ENCODE assay signal across 11 cellular contexts in genomic region chr7:121797283-121798037, GRCh38.
DNase-seq lines count a peak whose midpoint lies in the region; ATAC-seq and TF ChIP-seq lines count a peak whose summit lies in the region.
"Had no signal": no experiment of that assay in that cellular context is flagged by ENCODE, and none has a peak within 500 bp of the region (broad histone marks: within the 10 kb centered on the region; RNA-seq: fewer than 3 reads in every experiment).

No MANE protein-coding gene starts in this region.

- peaks cover 10% of the 10 kb centered on the region for H3K36me3 Mint-ChIP-seq in WTC11
- peaks cover 9% of the 10 kb centered on the region for H3K36me3 Mint-ChIP-seq in neural progenitor cell
- no peaks in the 10 kb centered on the region for H3K36me3 Mint-ChIP-seq in activated naive CD4-positive, alpha-beta T cell treated with anti-CD3 and anti-CD28 coated beads for 36 hours (ENCODE audit: low read depth)
- H3K36me3 Mint-ChIP-seq: natural killer cell had no signal

- TF ChIP-seq POLR2A in body of pancreas (IDR thresholded peaks at IDR 0.05): no peak

- H3K27ac ChIP-seq in neural progenitor cell (peak overlapping the region; percentile 97), body of pancreas (no peak overlapping the region)

- no peak overlapping the region for H3K4me3 ChIP-seq in fibroblast of pulmonary artery (replicated peaks; ENCODE audit: low read depth, low read length)
- peak overlapping the region; percentile 22 for H3K4me3 ChIP-seq in neural progenitor cell
- H3K4me3 ChIP-seq in body of pancreas: no peak overlapping the region
- H3K4me3 ChIP-seq: HAP-1 had no signal

- in situ Hi-C loops in G401 (cut with HindIII; ENCODE audit: low sequenced_read_pairs): no loop called here

- peaks cover 52% of the 10 kb centered on the region for H3K4me1 Mint-ChIP-seq in WTC11
- peaks cover 61% of the 10 kb centered on the region for H3K4me1 Mint-ChIP-seq in neural progenitor cell
- H3K4me1 Mint-ChIP-seq in activated naive CD4-positive, alpha-beta T cell treated with anti-CD3 and anti-CD28 coated beads for 36 hours (ENCODE audit: low read depth): no peaks in the 10 kb centered on the region
- H3K4me1 Mint-ChIP-seq: natural killer cell had no signal

- H3K36me3 ChIP-seq in neural progenitor cell: no peaks in the 10 kb centered on the region
- H3K36me3 ChIP-seq in body of pancreas (replicated peaks in 1 of 2; ENCODE audit: insufficient read depth in 1 of 2, low read depth in 2 of 2): no peaks in the 10 kb centered on the region
- H3K36me3 ChIP-seq: HAP-1 had no signal

- DNase-seq in G401 (ENCODE audit: low spot score): peak; percentile 34
- no peak for DNase-seq in WTC11 (ENCODE audit: low spot score)
- DNase-seq in fibroblast of pulmonary artery (ENCODE audit: low read depth): peak; percentile 0
- DNase-seq in neural progenitor cell (ENCODE audit: low spot score): peak; percentile 51
- DNase-seq in activated naive CD4-positive, alpha-beta T cell treated with anti-CD3 and anti-CD28 coated beads for 36 hours: no peak
- no peak for DNase-seq in body of pancreas
- DNase-seq: activated gamma-delta T cell, natural killer cell had no signal

- peak overlapping the region; percentile 2 for H3K9ac ChIP-seq in neural progenitor cell

- CTCF ChIA-PET in WTC11 (lab: Charles Lee): no interaction called here
- CTCF ChIA-PET in activated naive CD4-positive, alpha-beta T cell treated with anti-CD3 and anti-CD28 coated beads for 36 hours (lab: Charles Lee): interaction anchor here (0.6 kb wide), 1 partner anchor 10 kb away, joined by 4 read pairs; no protein-coding TSS in a partner anchor

- TF ChIP-seq CTCF in WTC11 (IDR thresholded peaks at IDR 0.05) (no peak), fibroblast of pulmonary artery (IDR thresholded peaks at IDR 0.05; ENCODE audit: low read length, missing control alignments) (no peak), neural progenitor cell (IDR thresholded peaks at IDR 0.05) (no peak), body of pancreas (IDR thresholded peaks at IDR 0.05) (no peak)

- no peaks in the 10 kb centered on the region for H4K20me1 ChIP-seq in neural progenitor cell (ENCODE audit: low read depth)

- H3K9me3 ChIP-seq in neural progenitor cell (ENCODE audit: low read depth) (no peaks in the 10 kb centered on the region), body of pancreas (no peaks in the 10 kb centered on the region)
- H3K9me3 ChIP-seq: HAP-1 had no signal

- peaks cover 57% of the 10 kb centered on the region for H3K4me1 ChIP-seq in neural progenitor cell
- no peaks in the 10 kb centered on the region for H3K4me1 ChIP-seq in body of pancreas
- H3K4me1 ChIP-seq: HAP-1 had no signal

- POLR2A ChIA-PET in WTC11 (lab: Charles Lee): no interaction called here

- no peak overlapping the region for H2AFZ ChIP-seq in neural progenitor cell (replicated peaks)

- ATAC-seq in WTC11: peak; percentile 8
- ATAC-seq in GM21825 (IDR thresholded peaks at IDR 0.05; ENCODE audit: unreplicated experiment): no peak
- no peak for ATAC-seq in GM19328 (IDR thresholded peaks at IDR 0.05; ENCODE audit: unreplicated experiment)
- no peak for ATAC-seq in body of pancreas
- ATAC-seq: natural killer cell had no signal

- peak overlapping the region; percentile 89 for H3K27ac Mint-ChIP-seq in WTC11
- H3K27ac Mint-ChIP-seq in neural progenitor cell: peak overlapping the region; percentile 99
- no peak overlapping the region for H3K27ac Mint-ChIP-seq in activated naive CD4-positive, alpha-beta T cell treated with anti-CD3 and anti-CD28 coated beads for 36 hours
- H3K27ac Mint-ChIP-seq: natural killer cell had no signal

- H3K4me3 Mint-ChIP-seq in WTC11 (no peak overlapping the region), neural progenitor cell (peak overlapping the region; percentile 78)
- no peak overlapping the region for H3K4me3 Mint-ChIP-seq in activated naive CD4-positive, alpha-beta T cell treated with anti-CD3 and anti-CD28 coated beads for 36 hours
- H3K4me3 Mint-ChIP-seq: natural killer cell had no signal

- H3K9me3 Mint-ChIP-seq in WTC11: peaks cover 12% of the 10 kb centered on the region
- peaks cover 10% of the 10 kb centered on the region for H3K9me3 Mint-ChIP-seq in neural progenitor cell
- peaks cover 2% of the 10 kb centered on the region for H3K9me3 Mint-ChIP-seq in activated naive CD4-positive, alpha-beta T cell treated with anti-CD3 and anti-CD28 coated beads for 36 hours

- peaks cover 46% of the 10 kb centered on the region for H3F3A ChIP-seq in neural progenitor cell (ENCODE audit: low read depth)

- no peaks in the 10 kb centered on the region for H3K79me2 ChIP-seq in neural progenitor cell (ENCODE audit: low read depth)

- H3K27me3 ChIP-seq in neural progenitor cell (no peaks in the 10 kb centered on the region), body of pancreas (no peaks in the 10 kb centered on the region)

- WGBS in body of pancreas, 2 donors: 64 to 77% methylated on average over 6 of the region's 6 CpGs

- H3K27me3 Mint-ChIP-seq in WTC11 (ENCODE audit: low read depth): no peaks in the 10 kb centered on the region
- peaks cover 5% of the 10 kb centered on the region for H3K27me3 Mint-ChIP-seq in neural progenitor cell (ENCODE audit: insufficient read depth, low read depth)
- no peaks in the 10 kb centered on the region for H3K27me3 Mint-ChIP-seq in activated naive CD4-positive, alpha-beta T cell treated with anti-CD3 and anti-CD28 coated beads for 36 hours (ENCODE audit: low read depth)

- intact Hi-C loops in activated naive CD4-positive, alpha-beta T cell treated with anti-CD3 and anti-CD28 coated beads for 36 hours (cut with micrococcal nuclease): no loop called here
- intact Hi-C loops in body of pancreas (cut with DNase I): no loop called here

- H3K4me2 ChIP-seq in neural progenitor cell: peak overlapping the region; percentile 76

TF ChIP-seq in WTC11, 78 proteins besides CTCF, POLR2A, EP300 and RAD21:
- TF ChIP-seq MAX (CRISPR knock-in tag; IDR thresholded peaks at IDR 0.05): no peak
- TF ChIP-seq SP1 (CRISPR knock-in tag; conservative IDR thresholded peaks at IDR 0.05): no peak
- no peak for TF ChIP-seq ZNF232 (CRISPR knock-in tag; IDR thresholded peaks at IDR 0.05)
- TF ChIP-seq JUN (CRISPR knock-in tag; IDR thresholded peaks at IDR 0.05): no peak
- TF ChIP-seq AR (CRISPR knock-in tag; IDR thresholded peaks at IDR 0.05): no peak
- no peak for TF ChIP-seq RELA (CRISPR knock-in tag; IDR thresholded peaks at IDR 0.05; ENCODE audit: borderline replicate concordance)

Comparison
In these comparisons a context has a peak if more than half of its experiments do, and no peak if none do; other contexts are left out.
1. DNase-seq: peak in G401 (single experiment), fibroblast of pulmonary artery (single experiment) and neural progenitor cell (single experiment); none in WTC11 (single experiment), activated naive CD4-positive, alpha-beta T cell treated with anti-CD3 and anti-CD28 coated beads for 36 hours (single experiment) and body of pancreas (0 of 4).